ENCODE assay signal across 9 cellular contexts in genomic region chr5:114702731-114703130, GRCh38.
"Had no signal": no experiment of that assay in that cellular context is flagged by ENCODE, and none has a peak within 500 bp of the region (broad histone marks: within the 10 kb centered on the region; RNA-seq: fewer than 3 reads in every experiment).

No MANE protein-coding gene starts in this region.

- H3K9ac ChIP-seq: GM23248 had no signal

- H3K27me3 Mint-ChIP-seq: IgD-negative memory B cell had no signal

- H3K9me3 ChIP-seq: HAP-1 had no signal

- H3K36me3 Mint-ChIP-seq: IgD-negative memory B cell had no signal

- H3K4me3 Mint-ChIP-seq: HFFc6, IgD-negative memory B cell had no signal

- H2AFZ ChIP-seq: GM23248 had no signal

- H3K27ac Mint-ChIP-seq: HFFc6, IgD-negative memory B cell had no signal

- H3K36me3 ChIP-seq: HAP-1 had no signal

- H3K4me1 ChIP-seq: HAP-1 had no signal

- H3K9me3 Mint-ChIP-seq: IgD-negative memory B cell had no signal

- H3K27ac ChIP-seq: GM23248, HL-60 had no signal

- ATAC-seq: HCT116, HepG2 had no signal

- DNase-seq: GM23248, GOT3, H7, HFFc6 had no signal

- H3K4me3 ChIP-seq: GM23248, HAP-1 had no signal
